ENCODE assay signal across 8 cellular contexts in genomic region chr6:125197795-125198269, GRCh38. TPM values are rescaled to one million over a fixed set of nuclear protein-coding genes. Genes with fewer than 3 reads are reported as not detected.
A peak's percentile ranks its signal among the peaks of the same experiment; 100 is the strongest.
DNase-seq lines count a peak whose midpoint lies in the region; ATAC-seq and TF ChIP-seq lines count a peak whose summit lies in the region.

No MANE protein-coding gene starts in this region.

- H3K4me3 ChIP-seq in cardiac muscle cell (no peak overlapping the region), retinal pigment epithelial cell (ENCODE audit: low read length) (no peak overlapping the region)

- peaks cover 33% of the 10 kb centered on the region for H3K4me1 ChIP-seq in cardiac muscle cell (ENCODE audit: low read depth)

- H3K27me3 ChIP-seq in cardiac muscle cell: no peaks in the 10 kb centered on the region

- no peak overlapping the region for H3K4me3 Mint-ChIP-seq in natural killer cell treated with Interleukin-12 subunit alpha and Interleukin-12 subunit beta and Interleukin-15 and Interleukin-18, amount 100 ng/mL, for 72 hours
- H3K4me3 Mint-ChIP-seq in naive thymus-derived CD8-positive, alpha-beta T cell: no peak overlapping the region

- TF ChIP-seq CTCF in RWPE1 (conservative IDR thresholded peaks at IDR 0.05; ENCODE audit: low read depth) (no peak), cardiac muscle cell (IDR thresholded peaks at IDR 0.05; ENCODE audit: low read depth, low read length) (no peak), retinal pigment epithelial cell (conservative IDR thresholded peaks at IDR 0.05; ENCODE audit: low read depth, low read length) (no peak)

- no peaks in the 10 kb centered on the region for H3K9me3 Mint-ChIP-seq in natural killer cell treated with Interleukin-12 subunit alpha and Interleukin-12 subunit beta and Interleukin-15 and Interleukin-18, amount 100 ng/mL, for 72 hours
- H3K9me3 Mint-ChIP-seq in naive thymus-derived CD8-positive, alpha-beta T cell: no peaks in the 10 kb centered on the region

- H3K27me3 Mint-ChIP-seq in natural killer cell treated with Interleukin-12 subunit alpha and Interleukin-12 subunit beta and Interleukin-15 and Interleukin-18, amount 100 ng/mL, for 72 hours: peaks cover under 1 to 2% of the 10 kb centered on the region in 2 donors
- H3K27me3 Mint-ChIP-seq in naive thymus-derived CD8-positive, alpha-beta T cell: peaks cover 0 to 14% (median 4%) of the 10 kb centered on the region in 5 donors

- H3K36me3 ChIP-seq in cardiac muscle cell: no peaks in the 10 kb centered on the region

- H3K4me1 Mint-ChIP-seq in natural killer cell treated with Interleukin-12 subunit alpha and Interleukin-12 subunit beta and Interleukin-15 and Interleukin-18, amount 100 ng/mL, for 72 hours (ENCODE audit: low read depth in 2 of 2): peaks cover 0 to 8% of the 10 kb centered on the region in 2 donors
- H3K4me1 Mint-ChIP-seq in naive thymus-derived CD8-positive, alpha-beta T cell: no peaks in the 10 kb centered on the region

- H3K27ac Mint-ChIP-seq in natural killer cell treated with Interleukin-12 subunit alpha and Interleukin-12 subunit beta and Interleukin-15 and Interleukin-18, amount 100 ng/mL, for 72 hours: no peak overlapping the region
- peak overlapping the region in 1 of 10 donors; percentile 3 for H3K27ac Mint-ChIP-seq in naive thymus-derived CD8-positive, alpha-beta T cell

- CTCF ChIA-PET in RWPE1 (lab: Yijun Ruan, JAX): interaction anchor here (0.6 kb wide), 1 partner anchor 83 kb away, joined by 3 read pairs; no protein-coding TSS in a partner anchor

- no peaks in the 10 kb centered on the region for H3K9me3 ChIP-seq in cardiac muscle cell (ENCODE audit: low read depth)

- POLR2A ChIA-PET in RWPE1 (lab: Yijun Ruan, JAX; ENCODE audit: low non-redundant PET): no interaction called here
- POLR2A ChIA-PET in naive thymus-derived CD8-positive, alpha-beta T cell (lab: Charles Lee): no interaction called here

- no peak for ATAC-seq in natural killer cell treated with Interleukin-12 subunit alpha and Interleukin-12 subunit beta and Interleukin-15 and Interleukin-18, amount 100 ng/mL, for 72 hours
- no peak for ATAC-seq in HG02610 (IDR thresholded peaks at IDR 0.05; ENCODE audit: unreplicated experiment)
- no peak for ATAC-seq in naive thymus-derived CD8-positive, alpha-beta T cell

- H3K36me3 Mint-ChIP-seq in natural killer cell treated with Interleukin-12 subunit alpha and Interleukin-12 subunit beta and Interleukin-15 and Interleukin-18, amount 100 ng/mL, for 72 hours: no peaks in the 10 kb centered on the region
- H3K36me3 Mint-ChIP-seq in naive thymus-derived CD8-positive, alpha-beta T cell: no peaks in the 10 kb centered on the region

- DNase-seq in GM03348 (ENCODE audit: low spot score) (peak; percentile 21), RWPE1 (ENCODE audit: low spot score) (peak; percentile 53), cardiac muscle cell (ENCODE audit: low read depth in 1 of 2, low spot score in 1 of 2) (peak; percentile 70 to 78), retinal pigment epithelial cell (ENCODE audit: low read depth) (peak; percentile 75)
- DNase-seq in natural killer cell treated with Interleukin-12 subunit alpha and Interleukin-12 subunit beta and Interleukin-15 and Interleukin-18, amount 100 ng/mL, for 72 hours (ENCODE audit: low spot score): no peak
- no peak for DNase-seq in stimulated activated CD4-positive, alpha-beta T cell treated with anti-CD3 and anti-CD28 coated beads, Interleukin-12 subunit alpha, Interleukin-12 subunit beta, amount 100 ng/mL, for 4 hours
- no peak for DNase-seq in naive thymus-derived CD8-positive, alpha-beta T cell

- H3K27ac ChIP-seq in RWPE1: peak overlapping the region; percentile 72
- peak overlapping the region; percentile 80 for H3K27ac ChIP-seq in cardiac muscle cell

RNA-seq across cellular contexts. Expression of gene TPD52L1, which starts 44.3 kb away (rescaled TPM):
- total RNA-seq in cardiac muscle cell: 50.1 and 72.8 TPM in 2 replicates
- polyA plus RNA-seq in cardiac muscle cell: 49.2 and 96.3 TPM in 2 replicates
- not detected for total RNA-seq in natural killer cell treated with Interleukin-12 subunit alpha and Interleukin-12 subunit beta and Interleukin-15 and Interleukin-18, amount 100 ng/mL, for 72 hours
- total RNA-seq in naive thymus-derived CD8-positive, alpha-beta T cell: not detected
- not detected for polyA plus RNA-seq in naive thymus-derived CD8-positive, alpha-beta T cell

Comparison
In these comparisons a context has a peak if more than half of its experiments do, and no peak if none do; other contexts are left out.
1. DNase-seq: peak in GM03348 (single experiment), RWPE1 (single experiment), cardiac muscle cell (2 of 2) and retinal pigment epithelial cell (single experiment); none in natural killer cell treated with Interleukin-12 subunit alpha and Interleukin-12 subunit beta and Interleukin-15 and Interleukin-18, amount 100 ng/mL, for 72 hours (single experiment), stimulated activated CD4-positive, alpha-beta T cell treated with anti-CD3 and anti-CD28 coated beads, Interleukin-12 subunit alpha, Interleukin-12 subunit beta, amount 100 ng/mL, for 4 hours (single experiment) and naive thymus-derived CD8-positive, alpha-beta T cell (0 of 10).
2. RNA of gene TPD52L1, which starts 44.3 kb away (total RNA-seq): 50.1 to 72.8 TPM in cardiac muscle cell; not detected in natural killer cell treated with Interleukin-12 subunit alpha and Interleukin-12 subunit beta and Interleukin-15 and Interleukin-18, amount 100 ng/mL, for 72 hours and not detected in naive thymus-derived CD8-positive, alpha-beta T cell; every median in the first group is over 10 times any median in the second.